8 cellular contexts compared by ENCODE assay signal in the genomic region with DNA sequence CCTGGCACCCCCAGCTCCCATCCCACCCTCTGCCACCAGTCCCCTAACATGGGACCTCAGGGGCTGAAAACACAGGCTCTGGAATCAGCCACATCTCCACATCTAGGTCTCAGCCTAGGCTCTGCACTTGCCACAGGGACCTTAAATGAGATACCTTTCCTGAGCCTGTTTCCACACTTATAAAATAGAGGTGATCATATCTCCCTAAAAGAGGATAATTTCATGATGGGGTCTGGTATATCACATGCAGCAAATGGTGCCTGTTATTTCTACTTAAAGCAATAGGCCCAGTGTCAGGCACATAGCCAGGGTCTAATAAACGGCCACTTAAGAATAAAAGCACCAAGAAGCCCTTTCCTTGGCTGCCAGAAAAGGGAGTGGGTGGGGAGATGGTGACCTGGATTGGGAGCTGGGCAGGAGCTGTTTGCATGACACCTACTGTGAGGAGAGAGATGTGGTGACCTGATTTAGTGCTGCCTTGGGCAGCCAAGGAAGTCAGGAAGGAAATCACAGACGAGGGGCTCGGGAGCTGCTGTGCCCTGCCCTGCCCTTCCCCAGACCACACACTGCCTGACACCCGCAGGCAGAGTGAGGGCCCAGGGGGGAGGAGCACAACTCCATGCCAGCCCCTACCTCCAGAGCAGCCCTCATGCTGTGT.
A peak's percentile ranks its signal among the peaks of the same experiment; 100 is the strongest.
DNase-seq lines count a peak whose midpoint lies in the region; ATAC-seq and TF ChIP-seq lines count a peak whose summit lies in the region.

No MANE protein-coding gene starts in this region.

- POLR2A ChIA-PET in RWPE1 (lab: Yijun Ruan, JAX; ENCODE audit: low non-redundant PET): interaction anchor here (1.0 kb wide), 1 partner anchor 71 kb away, joined by 5 read pairs; no protein-coding TSS in a partner anchor

- peak overlapping the region; percentile 100 for H3K27ac ChIP-seq in RWPE1

- no peaks in the 10 kb centered on the region for H3K27me3 ChIP-seq in H7 (ENCODE audit: control insufficient read depth, insufficient read depth, low read length)

- H3K4me3 ChIP-seq in H7 (ENCODE audit: insufficient read depth, low read depth, low read length): no peak overlapping the region

- CTCF ChIA-PET in RWPE1 (lab: Yijun Ruan, JAX): interaction anchor here (1.0 to 1.2 kb wide), 2 partner anchors 40 to 51 kb away, joined by 3 to 4 read pairs; no protein-coding TSS in a partner anchor

- TF ChIP-seq CTCF in RWPE1 (conservative IDR thresholded peaks at IDR 0.05; ENCODE audit: low read depth): no peak

- DNase-seq in H7: peak; percentile 60
- DNase-seq in RWPE1 (ENCODE audit: low spot score): no peak
- peak; percentile 26 to 45 for DNase-seq in erythroblast (lab: John Stamatoyannopoulos, UW)
- peak; percentile 57 for DNase-seq in retina
- DNase-seq in NCI-H446 treated with DMSO at 0.1 percent for 48 hours (lab: John Stamatoyannopoulos, UW): no peak
- DNase-seq in effector CD4-positive, alpha-beta T cell: no peak
- DNase-seq in NCI-H2227 treated with DMSO at 0.1 percent for 48 hours (lab: John Stamatoyannopoulos, UW): no peak

- H3K36me3 ChIP-seq in H7 (replicated peaks; ENCODE audit: control insufficient read depth, insufficient read depth, low read length): no peaks in the 10 kb centered on the region

- no peak for ATAC-seq in HG02884 (IDR thresholded peaks at IDR 0.05; ENCODE audit: unreplicated experiment)

- no peak for TF ChIP-seq POLR2A in erythroblast (IDR thresholded peaks at IDR 0.05; ENCODE audit: low read length)

Comparison
In these comparisons a context has a peak if more than half of its experiments do, and no peak if none do; other contexts are left out.
1. DNase-seq: peak in H7 (single experiment), erythroblast (2 of 2) and retina (single experiment); none in RWPE1 (single experiment), NCI-H446 treated with DMSO at 0.1 percent for 48 hours (single experiment), effector CD4-positive, alpha-beta T cell (single experiment) and NCI-H2227 treated with DMSO at 0.1 percent for 48 hours (single experiment).